14 cellular contexts compared by ENCODE assay signal in the genomic region with DNA sequence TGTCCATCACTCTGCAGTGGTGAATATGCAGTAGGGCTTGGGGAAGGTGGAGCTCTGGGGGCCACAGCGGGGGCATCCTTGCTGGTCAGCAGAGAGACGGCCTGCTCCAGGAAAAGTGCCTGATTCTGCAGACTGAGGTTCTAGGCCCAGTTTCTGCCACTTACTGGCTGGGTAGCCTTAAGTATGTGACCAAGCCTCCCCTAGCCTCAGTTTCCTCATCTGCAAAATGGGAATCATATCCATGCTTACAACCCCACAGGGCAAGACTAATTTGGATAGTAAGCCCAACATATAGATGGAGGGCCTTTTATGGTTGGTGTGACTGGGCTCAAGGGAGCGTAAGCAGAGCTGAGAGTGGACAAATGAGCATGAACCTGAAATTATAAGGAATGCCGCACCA.
"Had no signal": no experiment of that assay in that cellular context is flagged by ENCODE, and none has a peak within 500 bp of the region (broad histone marks: within the 10 kb centered on the region; RNA-seq: fewer than 3 reads in every experiment).

No MANE protein-coding gene starts in this region.

- H3K27ac Mint-ChIP-seq: activated B cell treated with CpG ODN at 0.5 μM for 24 hours; T-helper 2 cell treated with Interferon-gamma antibody and Interleukin-4, amounts not matched to agents 5 μg/mL and 100 μg/mL, for 36 hours had no signal

- H3K9me3 Mint-ChIP-seq: activated B cell treated with CpG ODN at 0.5 μM for 24 hours; naive B cell; stimulated activated effector memory CD8-positive, alpha-beta T cell treated with anti-CD3 and anti-CD28 coated beads, Interleukin-12 subunit alpha, Interleukin-12 subunit beta, amount 100 ng/mL, for 72 hours; T-helper 2 cell treated with Interferon-gamma antibody and Interleukin-4, amounts not matched to agents 5 μg/mL and 100 μg/mL, for 36 hours had no signal

- H3K27me3 Mint-ChIP-seq: activated B cell treated with CpG ODN at 0.5 μM for 24 hours; activated CD4-positive, alpha-beta T cell treated with anti-CD3 and anti-CD28 coated beads, Interleukin-2, amount 10 ng/mL, durations not matched to agents 7 days and 5 days; naive B cell had no signal

- ATAC-seq: stimulated activated effector memory CD8-positive, alpha-beta T cell treated with anti-CD3 and anti-CD28 coated beads, Interleukin-12 subunit alpha, Interleukin-12 subunit beta, amount 100 ng/mL, for 72 hours had no signal

- H3K4me3 ChIP-seq: adrenal gland, colonic mucosa, SJSA1 had no signal

- H3K4me3 Mint-ChIP-seq: activated B cell treated with CpG ODN at 0.5 μM for 24 hours; activated CD4-positive, alpha-beta T cell treated with anti-CD3 and anti-CD28 coated beads, Interleukin-2, amount 10 ng/mL, durations not matched to agents 7 days and 5 days; naive B cell; stimulated activated effector memory CD8-positive, alpha-beta T cell treated with anti-CD3 and anti-CD28 coated beads, Interleukin-12 subunit alpha, Interleukin-12 subunit beta, amount 100 ng/mL, for 72 hours; T-helper 2 cell treated with Interferon-gamma antibody and Interleukin-4, amounts not matched to agents 5 μg/mL and 100 μg/mL, for 36 hours had no signal

- H3K9me3 ChIP-seq: adrenal gland, colonic mucosa, SJSA1 had no signal

- H3K4me1 Mint-ChIP-seq: activated B cell treated with CpG ODN at 0.5 μM for 24 hours had no signal

- H3K4me1 ChIP-seq: colonic mucosa, SJSA1 had no signal

- H3K27ac ChIP-seq: adrenal gland, colonic mucosa, parathyroid adenoma, SJSA1 had no signal

- H3K27me3 ChIP-seq: adrenal gland, colonic mucosa, SJSA1 had no signal

- DNase-seq: activated B cell treated with CpG ODN at 0.5 μM for 24 hours; activated CD4-positive, alpha-beta T cell treated with anti-CD3 and anti-CD28 coated beads, Interleukin-2, amount 10 ng/mL, durations not matched to agents 7 days and 5 days; activated gamma-delta T cell; activated T-cell treated with anti-CD3 and anti-CD28 coated beads, Interleukin-2, amount 50 U/mL, for 1 hour; adrenal gland; colonic mucosa; foreskin fibroblast; hippocampal formation; naive B cell; trophoblast cell had no signal
